ENCODE assay signal across 8 cellular contexts in the genomic region with DNA sequence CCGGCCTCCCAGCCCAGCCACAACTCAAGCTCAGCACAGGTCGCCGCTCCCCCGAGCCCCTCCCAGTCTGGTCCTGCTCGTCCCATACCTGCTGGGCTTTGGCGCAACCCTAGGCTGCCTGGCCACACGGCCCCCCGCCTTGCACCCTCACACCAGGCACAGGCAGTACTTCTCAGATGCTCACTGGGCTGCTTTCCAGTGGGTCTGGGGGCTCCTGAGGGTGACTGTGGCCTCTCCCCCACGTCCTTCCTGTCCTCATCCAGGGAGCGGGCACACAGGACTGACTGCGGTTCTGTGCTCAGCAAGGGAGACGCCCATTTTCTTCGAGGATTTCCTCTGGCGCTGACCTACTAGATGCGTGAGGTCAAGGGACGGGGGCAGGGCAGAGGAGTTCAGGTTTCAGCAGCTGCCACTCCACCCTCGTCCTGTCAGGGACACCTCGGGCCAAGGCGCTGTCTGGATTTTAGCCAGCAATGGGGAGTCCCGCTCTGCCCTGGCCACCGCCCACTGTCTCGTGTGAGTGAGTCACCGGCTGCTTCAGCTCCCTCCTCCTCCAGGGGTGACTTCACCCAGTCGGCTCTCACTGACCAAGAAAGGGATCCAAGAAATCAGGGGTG.
DNase-seq lines count a peak whose midpoint lies in the region; ATAC-seq and TF ChIP-seq lines count a peak whose summit lies in the region.

No MANE protein-coding gene starts in this region.

- no peaks in the 10 kb centered on the region for H3K36me3 Mint-ChIP-seq in WTC11

- CTCF ChIA-PET in WTC11 (lab: Charles Lee) = no interaction called here

- DNase-seq in C1 segment of cervical spinal cord (lab: John Stamatoyannopoulos, UW) = peak in 8 of 14 donors; percentile 14 to 82 (median 32)
- peak; percentile 73 for DNase-seq in GM20000 (ENCODE audit: low spot score)
- peak; percentile 97 for DNase-seq in HT1080 (ENCODE audit: low read depth)
- DNase-seq in WTC11 (ENCODE audit: low spot score) = peak; percentile 68
- DNase-seq in central memory CD4-positive, alpha-beta T cell = peak; percentile 30
- peak; percentile 88 for DNase-seq in kidney epithelial cell (ENCODE audit: low read depth)
- DNase-seq in stimulated activated CD4-positive, alpha-beta T cell treated with anti-CD3 and anti-CD28 coated beads, Interleukin-1b, Interleukin-23, amount 100 ng/mL, for 1 hour (ENCODE audit: low read depth in 2 of 2) = peak; percentile 8 to 28
- DNase-seq in OCI-M2 (lab: John Stamatoyannopoulos, UW; ENCODE audit: unreplicated experiment) = no peak

- H3K4me3 Mint-ChIP-seq in WTC11 = 0 out of 2 replicates have a peak overlapping the region, but pooled peaks have one; percentile 14

- H3K27me3 Mint-ChIP-seq in WTC11 (ENCODE audit: low read depth) = no peaks in the 10 kb centered on the region; the same call in 1 of the 2 replicates

- no peak overlapping the region for H3K27ac Mint-ChIP-seq in WTC11

- H3K4me3 ChIP-seq in kidney epithelial cell (ENCODE audit: low read depth, low read length) = no peak overlapping the region

- ATAC-seq in WTC11 = peak; percentile 84

- POLR2A ChIA-PET in WTC11 (lab: Charles Lee) = no interaction called here

- H3K9me3 Mint-ChIP-seq in WTC11 = no peaks in the 10 kb centered on the region

- no peaks in the 10 kb centered on the region for H3K36me3 ChIP-seq in kidney epithelial cell (ENCODE audit: control insufficient read depth, insufficient read depth, low read length)

- no peak for TF ChIP-seq CTCF in GM20000 (IDR thresholded peaks at IDR 0.05; ENCODE audit: extremely low read depth, missing control alignments)
- TF ChIP-seq CTCF in WTC11 (IDR thresholded peaks at IDR 0.05) = no peak
- TF ChIP-seq CTCF in kidney epithelial cell (IDR thresholded peaks at IDR 0.05; ENCODE audit: insufficient read depth, low read length, poor library complexity, severe bottlenecking) = no peak

- H3K27me3 ChIP-seq in kidney epithelial cell (ENCODE audit: control insufficient read depth, insufficient read depth, low read length) = no peaks in the 10 kb centered on the region

- peaks cover 21% of the 10 kb centered on the region for H3K4me1 Mint-ChIP-seq in WTC11

TF ChIP-seq in WTC11, 78 proteins besides CTCF, POLR2A, EP300 and RAD21:
- 0 out of 2 replicates have a peak, but pooled peaks have one; percentile 16 for TF ChIP-seq MAX (CRISPR knock-in tag; IDR thresholded peaks at IDR 0.05)
- TF ChIP-seq NR3C1 (CRISPR knock-in tag; conservative IDR thresholded peaks at IDR 0.05; ENCODE audit: low read depth) = no peak
